Comparison of ENCODE assay signal across 11 cellular contexts in genomic region chr1:21318057-21318713, GRCh38. TPM values are rescaled to one million over a fixed set of nuclear protein-coding genes. Genes with fewer than 3 reads are reported as not detected.
A peak's percentile ranks its signal among the peaks of the same experiment; 100 is the strongest.
DNase-seq lines count a peak whose midpoint lies in the region; ATAC-seq, FAIRE-seq and TF ChIP-seq lines count a peak whose summit lies in the region.
"Had no signal": no experiment of that assay in that cellular context is flagged by ENCODE, and none has a peak within 500 bp of the region (broad histone marks: within the 10 kb centered on the region; RNA-seq: fewer than 3 reads in every experiment).

No MANE protein-coding gene starts in this region.

- intact Hi-C loops in ascending aorta (cut with DNase I), result no loop called here
- intact Hi-C loops in HepG2 (cut with micrococcal nuclease; ENCODE audit: unreplicated experiment), result no loop called here
- intact Hi-C loops in gastrocnemius medialis (cut with DNase I; ENCODE audit: low total_unique reads), result no loop called here

- H3K4me3 ChIP-seq in AG04450 (ENCODE audit: low read depth, low read length) (no peak overlapping the region), ascending aorta (peak overlapping the region in 1 of 2 donors; percentile 12), HepG2 (replicated peaks in 1 of 3; ENCODE audit: insufficient read depth in 1 of 3, low read depth in 2 of 3, low read length in 3 of 3) (no peak overlapping the region), gastrocnemius medialis (no peak overlapping the region)

- no peak for TF ChIP-seq RAD21 in HepG2 (CRISPR knock-in tag; IDR thresholded peaks at IDR 0.05)

- in situ Hi-C loops in HepG2 (cut with HindIII; ENCODE audit: extremely low pct_ligation_motif_present, low pct_unique_long_range_greater_than_20kb), result no loop called here
- in situ Hi-C loops in gastrocnemius medialis (cut with MboI; ENCODE audit: low sequenced_read_pairs in 4 of 4), result no loop called here

- H3K36me3 ChIP-seq in ascending aorta, result no peaks in the 10 kb centered on the region
- no peaks in the 10 kb centered on the region for H3K36me3 ChIP-seq in HepG2 (replicated peaks in 1 of 2; ENCODE audit: control insufficient read depth in 1 of 2, insufficient read depth in 2 of 2, low read length in 2 of 2)
- no peaks in the 10 kb centered on the region for H3K36me3 ChIP-seq in gastrocnemius medialis

- H4K20me1 ChIP-seq in HepG2 (ENCODE audit: insufficient read depth, low read length), result 0 out of 2 replicates have a peak, but pooled peaks cover under 1% of the 10 kb centered on the region

- BruUV-seq in HepG2 (replicated peaks; lab: Mats Ljungman, UMichigan), result no TSS peak

- CTCF ChIA-PET in AG04450 (lab: Charles Lee) (interaction anchor here (0.6 kb wide), 1 partner anchor 58 kb away, joined by 4 read pairs; no protein-coding TSS in a partner anchor), HepG2 (lab: Yijun Ruan, JAX; ENCODE audit: low intra/inter-chr PET ratio, low total read pairs) (no interaction called here)

- no peaks in the 10 kb centered on the region for H3K79me2 ChIP-seq in HepG2 (ENCODE audit: insufficient read depth, low read length)

- TF ChIP-seq POLR2A in HepG2 (IDR thresholded peaks at IDR 0.05; ENCODE audit: insufficient read depth in 1 of 2, low read depth in 2 of 2, low read length in 2 of 2) (no peak), gastrocnemius medialis (IDR thresholded peaks at IDR 0.05) (no peak)

- H3K9ac ChIP-seq in HepG2 (ENCODE audit: insufficient read depth, low read depth, low read length), result no peak overlapping the region

- 91% methylated on average over 11 of the region's 13 CpGs for WGBS in HepG2 (ENCODE audit: low lambda C conversion rate)

- no peak for DNase-seq in AG04450 (ENCODE audit: low read depth, low spot score)
- DNase-seq in ascending aorta (ENCODE audit: low spot score in 2 of 2), result no peak
- DNase-seq in HepG2 (ENCODE audit: low spot score), result no peak
- no peak for DNase-seq in gastrocnemius medialis
- no peak for DNase-seq in D341Med (ENCODE audit: low spot score)
- no peak for DNase-seq in RCC 7860 (ENCODE audit: low spot score)
- DNase-seq: activated CD4-positive, alpha-beta T cell treated with anti-CD3 and anti-CD28 coated beads, Interleukin-2, amount 50 U/mL, for 4 hours; NCI-H146; T-cell had no signal

- no peak for TF ChIP-seq EP300 in HepG2 (IDR thresholded peaks at IDR 0.05; ENCODE audit: low read depth in 2 of 2, low read length in 2 of 2)
- no peak for TF ChIP-seq EP300 in HepG2 (CRISPR knock-in tag; IDR thresholded peaks at IDR 0.05; ENCODE audit: borderline replicate concordance)

- no peak overlapping the region for H2AFZ ChIP-seq in HepG2 (ENCODE audit: low read length)

- H3K9me3 ChIP-seq in AG04450 (ENCODE audit: control insufficient read depth, insufficient read depth, low read length) (no peaks in the 10 kb centered on the region), ascending aorta (no peaks in the 10 kb centered on the region), HepG2 (ENCODE audit: low read length) (no peaks in the 10 kb centered on the region), gastrocnemius medialis (no peaks in the 10 kb centered on the region)

- H3K4me2 ChIP-seq in HepG2 (ENCODE audit: low read depth, low read length), result no peak overlapping the region

- FAIRE-seq in HepG2 (lab: Jason Lieb, UNC) (no peak), RCC 7860 (lab: Jason Lieb, UNC) (no peak)

- no peak for ATAC-seq in HepG2
- no peak for ATAC-seq in gastrocnemius medialis
- ATAC-seq in GM21528 (IDR thresholded peaks at IDR 0.05; ENCODE audit: low FRiP score, unreplicated experiment), result no peak
- no peak for ATAC-seq in HG03280 (IDR thresholded peaks at IDR 0.05; ENCODE audit: unreplicated experiment)
- ATAC-seq: T-cell had no signal

- H3K4me1 ChIP-seq in ascending aorta (peaks cover 47 to 91% of the 10 kb centered on the region in 2 donors), HepG2 (ENCODE audit: insufficient read depth, low read length) (peaks cover 65% of the 10 kb centered on the region), gastrocnemius medialis (peaks cover 32 to 34% of the 10 kb centered on the region in 2 donors)

- H3K27me3 ChIP-seq in AG04450 (ENCODE audit: control insufficient read depth, insufficient read depth, low read length) (no peaks in the 10 kb centered on the region), ascending aorta (no peaks in the 10 kb centered on the region), HepG2 (ENCODE audit: control insufficient read depth in 1 of 2, insufficient read depth in 2 of 2, low read length in 2 of 2) (no peaks in the 10 kb centered on the region), gastrocnemius medialis (no peaks in the 10 kb centered on the region)

- TF ChIP-seq CTCF in AG04450 (IDR thresholded peaks at IDR 0.05; ENCODE audit: low read depth, low read length), result no peak
- no peak for TF ChIP-seq CTCF in ascending aorta (IDR thresholded peaks at IDR 0.05)
- TF ChIP-seq CTCF in HepG2 (CRISPR knock-in tag; IDR thresholded peaks at IDR 0.05), result no peak
- no peak for TF ChIP-seq CTCF in gastrocnemius medialis (IDR thresholded peaks at IDR 0.05 in 4 of 5, conservative IDR thresholded peaks at IDR 0.05 in 1 of 5)

- H3K27ac ChIP-seq in AG04450 (ENCODE audit: low read depth, low read length) (peak overlapping the region; percentile 87), ascending aorta (peak overlapping the region; percentile 94 to 97), HepG2 (ENCODE audit: extremely low read length, insufficient read depth, low read length) (no peak overlapping the region), gastrocnemius medialis (peak overlapping the region; percentile 76 to 82 (median 80))

- POLR2A ChIA-PET in AG04450 (lab: Yijun Ruan, JAX), result interaction anchor here (1.0 kb wide), 1 partner anchor 17 kb away, joined by 3 read pairs; no protein-coding TSS in a partner anchor
- POLR2A ChIA-PET in HepG2 (lab: Yijun Ruan, JAX), result no interaction called here

TF ChIP-seq in HepG2, 621 proteins besides CTCF, POLR2A, EP300 and RAD21:
- TF ChIP-seq, protein P1, sequence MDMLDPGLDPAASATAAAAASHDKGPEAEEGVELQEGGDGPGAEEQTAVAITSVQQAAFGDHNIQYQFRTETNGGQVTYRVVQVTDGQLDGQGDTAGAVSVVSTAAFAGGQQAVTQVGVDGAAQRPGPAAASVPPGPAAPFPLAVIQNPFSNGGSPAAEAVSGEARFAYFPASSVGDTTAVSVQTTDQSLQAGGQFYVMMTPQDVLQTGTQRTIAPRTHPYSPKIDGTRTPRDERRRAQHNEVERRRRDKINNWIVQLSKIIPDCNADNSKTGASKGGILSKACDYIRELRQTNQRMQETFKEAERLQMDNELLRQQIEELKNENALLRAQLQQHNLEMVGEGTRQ (IDR thresholded peaks at IDR 0.05; ENCODE audit: low read depth, low read length), result no peak
- TF ChIP-seq, protein P1 (CRISPR knock-in tag; IDR thresholded peaks at IDR 0.05; ENCODE audit: borderline replicate concordance), result no peak
- TF ChIP-seq ZNF629 (CRISPR knock-in tag; conservative IDR thresholded peaks at IDR 0.05) (peak; percentile 35; the same call in 1 of the 2 replicates), HDAC1 (CRISPR knock-in tag; IDR thresholded peaks at IDR 0.05) (no peak), ZNF773 (CRISPR knock-in tag; IDR thresholded peaks at IDR 0.05; ENCODE audit: borderline replicate concordance) (no peak)

RNA-seq across cellular contexts. Expression of gene ECE1, which starts 27.9 kb away (rescaled TPM):
- polyA plus RNA-seq in AG04450 (2011; rRNA removed) (145 and 161 TPM in 2 replicates), HepG2 (2011; rRNA removed) (13.5 and 17.0 TPM in 2 replicates)
- 84.2 and 92.4 TPM in 2 replicates for polyA minus RNA-seq in AG04450 (2011; rRNA and poly(A)+ RNA removed)
- total RNA-seq in ascending aorta (336 TPM), HepG2 (2016; rRNA removed; fragmentation: Illumina TruSeq; extraction: Trizol) (11.1 and 21.2 TPM in 2 replicates), gastrocnemius medialis (10 to 100 TPM; 17.1 to 39.9 (median 26.7) TPM)
- total RNA-seq in HepG2 (2016; cell fraction: cytosol; rRNA removed; fragmentation: Illumina TruSeq; extraction: Trizol; ENCODE audit: low read depth), result 3.1 and 4.6 TPM in 2 replicates
- total RNA-seq in HepG2 (2016; cell fraction: insoluble cytoplasmic fraction; rRNA removed; fragmentation: Illumina TruSeq; extraction: Trizol), result 8.0 and 21.1 TPM in 2 replicates
- total RNA-seq in HepG2 (2016; cell fraction: membrane; rRNA removed; fragmentation: Illumina TruSeq; extraction: Trizol), result 5.2 and 6.6 TPM in 2 replicates
- total RNA-seq in HepG2 (2016; cell fraction: nucleus; rRNA removed; fragmentation: Illumina TruSeq; extraction: Trizol), result 18.9 and 25.8 TPM in 2 replicates
- polyA plus RNA-seq in HepG2 (2011; cell fraction: cytosol; rRNA removed), result 7.9 and 8.8 TPM in 2 replicates
- polyA plus RNA-seq in HepG2 (2011; cell fraction: nucleus; rRNA removed), result 20.3 and 20.8 TPM in 2 replicates
- polyA plus RNA-seq in HepG2 (2012), result 23.5 and 24.3 TPM in 2 replicates
- 1.8 TPM in 2 replicates for polyA plus RNA-seq in HepG2 (2016; cell fraction: cytosol; fragmentation: Illumina TruSeq; extraction: Trizol; ENCODE audit: low read depth)
- 8.3 and 10.9 TPM in 2 replicates for polyA plus RNA-seq in HepG2 (2016; cell fraction: insoluble cytoplasmic fraction; fragmentation: Illumina TruSeq; extraction: Trizol; ENCODE audit: low read depth)
- 2.8 and 3.4 TPM in 2 replicates for polyA plus RNA-seq in HepG2 (2016; cell fraction: membrane; fragmentation: Illumina TruSeq; extraction: Trizol; ENCODE audit: low read depth)
- 36.4 and 38.3 TPM in 2 replicates for polyA plus RNA-seq in HepG2 (2016; cell fraction: nucleus; fragmentation: Illumina TruSeq; extraction: Trizol; ENCODE audit: insufficient read depth, low read depth)
- 34.0 and 41.6 TPM in 2 replicates for polyA minus RNA-seq in HepG2 (2011; rRNA and poly(A)+ RNA removed; ENCODE audit: low replicate concordance)
- 9.9 and 11.8 TPM in 2 replicates for polyA minus RNA-seq in HepG2 (2011; cell fraction: cytosol; rRNA and poly(A)+ RNA removed)
- 11.3 and 11.4 TPM in 2 replicates for polyA minus RNA-seq in HepG2 (2011; cell fraction: nucleus; rRNA and poly(A)+ RNA removed)
